Comparison of ENCODE assay signal across 11 cellular contexts in the genomic region with DNA sequence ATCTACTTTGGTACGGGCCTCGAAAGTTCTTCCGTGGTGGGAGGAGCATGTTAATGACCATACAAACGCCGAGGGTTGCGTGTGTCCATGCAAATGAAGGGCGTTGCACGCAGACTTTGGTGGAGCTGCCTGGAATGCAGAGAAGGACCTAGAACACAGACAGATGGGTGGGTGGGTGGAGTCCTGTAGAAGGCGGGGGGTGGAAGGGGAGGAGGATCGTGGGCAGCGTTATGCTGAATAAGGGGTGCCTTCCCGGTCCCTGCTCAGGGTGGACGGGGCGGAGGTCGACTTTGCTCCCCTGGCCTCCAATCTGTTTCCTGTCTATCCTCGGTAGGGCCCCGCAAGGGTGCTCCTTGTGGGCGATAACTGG. TPM values are rescaled to one million over a fixed set of nuclear protein-coding genes. Genes with fewer than 3 reads are reported as not detected.
DNase-seq lines count a peak whose midpoint lies in the region; ATAC-seq, FAIRE-seq and TF ChIP-seq lines count a peak whose summit lies in the region.
"Had no signal": no experiment of that assay in that cellular context is flagged by ENCODE, and none has a peak within 500 bp of the region (broad histone marks: within the 10 kb centered on the region; RNA-seq: fewer than 3 reads in every experiment).

No MANE protein-coding gene starts in this region.

- peaks cover 3 to 9% of the 10 kb centered on the region in 2 donors for H3K4me1 ChIP-seq in small intestine (ENCODE audit: control insufficient read depth in 2 of 2, insufficient read depth in 1 of 2, low read depth in 1 of 2, low read length in 1 of 2)

- H3K27ac Mint-ChIP-seq in endothelial cell (ENCODE audit: unreplicated experiment), result peak overlapping the region; percentile 57

- no peak for TF ChIP-seq CTCF in endothelial cell (IDR thresholded peaks at IDR 0.05; ENCODE audit: unreplicated experiment)

- peaks cover 6% of the 10 kb centered on the region for H3K4me1 Mint-ChIP-seq in endothelial cell (ENCODE audit: unreplicated experiment)

- H3K36me3 ChIP-seq in small intestine (ENCODE audit: control insufficient read depth in 2 of 2, insufficient read depth in 2 of 2, low read length in 2 of 2), result no peaks in the 10 kb centered on the region

- H3K9me3 ChIP-seq in small intestine (ENCODE audit: control insufficient read depth, low read depth), result no peaks in the 10 kb centered on the region

- H3K27me3 Mint-ChIP-seq in endothelial cell (ENCODE audit: unreplicated experiment), result peaks cover 26% of the 10 kb centered on the region

- DNase-seq in DMS 273 (lab: John Stamatoyannopoulos, UW; ENCODE audit: unreplicated experiment), result peak; percentile 69
- no peak for DNase-seq in DMS 273 treated with DMSO at 0.1 percent for 48 hours (lab: John Stamatoyannopoulos, UW)
- peak; percentile 61 for DNase-seq in NOMO-1 treated with dmso at 0.1 percent for 144 hours (lab: John Stamatoyannopoulos, UW; ENCODE audit: unreplicated experiment)
- DNase-seq in endothelial cell (ENCODE audit: low spot score), result no peak
- DNase-seq in small intestine, result peak; percentile 35
- no peak for DNase-seq in NK-92 (lab: John Stamatoyannopoulos, UW; ENCODE audit: unreplicated experiment)
- no peak for DNase-seq in HT-29 (ENCODE audit: low spot score)

- H3K4me3 ChIP-seq in small intestine (ENCODE audit: low read depth in 1 of 2, low read length in 2 of 2), result peak overlapping the region in 1 of 2 donors; percentile 76

- peak overlapping the region in 1 of 2 donors; percentile 11 for H3K27ac ChIP-seq in small intestine (ENCODE audit: low read depth in 1 of 2, low read length in 1 of 2)

- H3K36me3 Mint-ChIP-seq in endothelial cell (ENCODE audit: low read depth, unreplicated experiment), result peaks cover 8% of the 10 kb centered on the region

- 6 to 11% (median 10%) methylated on average over 18 of the region's 18 CpGs for WGBS in small intestine, 3 donors

- no peak for FAIRE-seq in small intestine (lab: Jason Lieb, UNC)
- FAIRE-seq: A204.1 had no signal

- H3K27me3 ChIP-seq in small intestine (ENCODE audit: control insufficient read depth in 2 of 2, insufficient read depth in 2 of 2, low read length in 2 of 2), result peaks cover 22 to 28% of the 10 kb centered on the region in 2 donors

- H3K4me3 Mint-ChIP-seq in endothelial cell (ENCODE audit: unreplicated experiment), result peak overlapping the region; percentile 80

- ATAC-seq in HG02870 (IDR thresholded peaks at IDR 0.05; ENCODE audit: unreplicated experiment), result no peak

- no peaks in the 10 kb centered on the region for H3K9me3 Mint-ChIP-seq in endothelial cell (ENCODE audit: unreplicated experiment)

RNA-seq across cellular contexts. Expression of a gene that starts 0.8 kb away (rescaled TPM):
- 11.8 TPM for total RNA-seq in endothelial cell (ENCODE audit: unreplicated experiment)
- 10 to 100 TPM in 1 of 3 donors, 1 to 10 TPM in 2; 1.4 to 19.4 (median 2.2) TPM for polyA plus RNA-seq in small intestine
- total RNA-seq in HT-29 (2014; rRNA removed; shearing (Covaris generic)), result 97.9 and 106 TPM in 2 replicates

RNA-seq across cellular contexts. Expression of a gene that starts 4.3 kb away (rescaled TPM):
- not detected for total RNA-seq in endothelial cell (ENCODE audit: unreplicated experiment)
- under 1 TPM in 2 of 3 donors, not detected in 1; 0.15 to 0.54 TPM for polyA plus RNA-seq in small intestine
- 0.08 and 0.31 TPM in 2 replicates for total RNA-seq in HT-29 (2014; rRNA removed; shearing (Covaris generic))
- total RNA-seq: T-helper 2 cell treated with Interferon-gamma antibody and Interleukin-4, amounts not matched to agents 100 ng/mL and 5 ng/mL, for 36 hours had no signal

RNA-seq across cellular contexts. Expression of a gene that starts 11.9 kb away (rescaled TPM):
- 12.2 TPM for total RNA-seq in endothelial cell (ENCODE audit: unreplicated experiment)
- 10 to 100 TPM in 1 of 3 donors, 1 to 10 TPM in 2; 2.5 to 24.7 (median 3.2) TPM for polyA plus RNA-seq in small intestine
- 86.3 and 92.1 TPM in 2 replicates for total RNA-seq in HT-29 (2014; rRNA removed; shearing (Covaris generic))

RNA-seq across cellular contexts. Expression of a gene that starts 44.4 kb away (rescaled TPM):
- total RNA-seq in endothelial cell (ENCODE audit: unreplicated experiment), result not detected
- 1 to 10 TPM in 1 of 3 donors, under 1 TPM in 2; 0.76 to 1.1 (median 0.89) TPM for polyA plus RNA-seq in small intestine
- total RNA-seq in HT-29 (2014; rRNA removed; shearing (Covaris generic)), result 2.6 and 4.7 TPM in 2 replicates

RNA-seq across cellular contexts. Expression of a gene that starts 49.6 kb away (rescaled TPM):
- 33.0 TPM for total RNA-seq in endothelial cell (ENCODE audit: unreplicated experiment)
- under 1 TPM in 1 of 3 donors, not detected in 2; 0.04 TPM for polyA plus RNA-seq in small intestine
- total RNA-seq in HT-29 (2014; rRNA removed; shearing (Covaris generic)), result not detected in 2 replicates
- total RNA-seq: myocyte; T-helper 2 cell treated with Interferon-gamma antibody and Interleukin-4, amounts not matched to agents 100 ng/mL and 5 ng/mL, for 36 hours had no signal

Comparison
In these comparisons a context has a peak if more than half of its experiments do, and no peak if none do; other contexts are left out.
1. DNase-seq: peak in DMS 273 (single experiment), NOMO-1 treated with dmso at 0.1 percent for 144 hours (single experiment) and small intestine (single experiment); none in DMS 273 treated with DMSO at 0.1 percent for 48 hours (single experiment), endothelial cell (single experiment), NK-92 (single experiment) and HT-29 (single experiment).